32 cellular contexts compared by ENCODE assay signal in the genomic region with DNA sequence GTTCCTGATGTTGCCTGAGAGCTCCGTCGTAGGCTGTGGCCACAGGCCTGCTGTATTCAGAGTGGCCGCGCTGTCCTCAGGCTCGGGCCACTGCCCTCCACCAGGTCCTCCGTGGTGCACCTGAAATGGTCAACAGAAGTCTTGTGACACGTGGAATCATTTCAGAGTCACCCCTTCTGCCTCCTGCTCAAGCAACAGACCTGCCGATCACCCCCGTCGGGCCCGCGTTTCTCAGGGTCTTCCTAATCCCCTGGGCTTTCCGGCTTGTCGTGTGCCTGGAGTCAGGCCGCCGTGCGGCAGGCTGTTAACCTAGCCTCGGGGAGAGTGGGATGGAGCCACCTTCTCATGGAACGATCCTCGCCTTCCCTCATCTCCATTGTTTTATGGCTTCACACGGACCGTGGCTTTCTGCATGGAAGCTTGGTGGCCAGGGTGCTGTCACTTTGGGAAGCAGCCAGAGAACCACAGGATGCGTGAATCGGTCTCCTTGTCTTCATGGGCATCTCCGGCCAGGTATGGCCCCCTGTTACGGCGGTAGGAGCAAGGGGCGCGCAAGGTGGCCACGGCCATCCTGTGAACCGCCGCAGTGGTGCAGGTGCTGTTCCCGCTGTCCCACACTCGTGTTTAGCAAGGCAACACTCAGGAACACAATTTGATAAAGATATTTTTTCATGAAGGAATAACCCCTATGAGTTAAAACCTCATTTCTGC. TPM values are rescaled to one million over a fixed set of nuclear protein-coding genes. Genes with fewer than 3 reads are reported as not detected.
"Had no signal": no experiment of that assay in that cellular context is flagged by ENCODE, and none has a peak within 500 bp of the region (broad histone marks: within the 10 kb centered on the region; RNA-seq: fewer than 3 reads in every experiment).

No MANE protein-coding gene starts in this region.

- H3K27me3 Mint-ChIP-seq: activated CD4-positive, alpha-beta T cell treated with anti-CD3 and anti-CD28 coated beads, Interleukin-2, amount 10 ng/mL, durations not matched to agents 24 days and 14 days; activated CD8-positive, alpha-beta T cell treated with anti-CD3 and anti-CD28 coated beads for 36 hours; activated naive CD8-positive, alpha-beta T cell treated with anti-CD3 and anti-CD28 coated beads for 36 hours; activated T-helper 17 cell treated with anti-CD3 and anti-CD28 coated beads, Interleukin-2, amount 50 U/mL, for 72 hours had no signal

- H3K27ac Mint-ChIP-seq: activated CD4-positive, alpha-beta T cell treated with anti-CD3 and anti-CD28 coated beads, Interleukin-2, amount 10 ng/mL, durations not matched to agents 24 days and 14 days; activated CD8-positive, alpha-beta T cell treated with anti-CD3 and anti-CD28 coated beads for 36 hours; activated naive CD8-positive, alpha-beta T cell treated with anti-CD3 and anti-CD28 coated beads for 36 hours; activated T-cell treated with anti-CD3 and anti-CD28 coated beads, Interleukin-2, amount 50 U/mL, for 72 hours; activated T-helper 17 cell treated with anti-CD3 and anti-CD28 coated beads, Interleukin-2, amount 50 U/mL, for 72 hours had no signal

- H3K4me1 ChIP-seq: SJCRH30 had no signal

- H3K4me3 ChIP-seq: SJCRH30, SK-N-MC had no signal

- H3K4me3 Mint-ChIP-seq: activated CD4-positive, alpha-beta T cell treated with anti-CD3 and anti-CD28 coated beads, Interleukin-2, amount 10 ng/mL, durations not matched to agents 24 days and 14 days; activated CD8-positive, alpha-beta T cell treated with anti-CD3 and anti-CD28 coated beads for 36 hours; activated naive CD8-positive, alpha-beta T cell treated with anti-CD3 and anti-CD28 coated beads for 36 hours; activated T-cell treated with anti-CD3 and anti-CD28 coated beads, Interleukin-2, amount 50 U/mL, for 72 hours; activated T-helper 17 cell treated with anti-CD3 and anti-CD28 coated beads, Interleukin-2, amount 50 U/mL, for 72 hours had no signal

- H3K4me1 Mint-ChIP-seq: activated CD4-positive, alpha-beta T cell treated with anti-CD3 and anti-CD28 coated beads, Interleukin-2, amount 10 ng/mL, durations not matched to agents 24 days and 14 days; activated naive CD8-positive, alpha-beta T cell treated with anti-CD3 and anti-CD28 coated beads for 36 hours; activated T-helper 17 cell treated with anti-CD3 and anti-CD28 coated beads, Interleukin-2, amount 50 U/mL, for 72 hours had no signal

- ATAC-seq: activated CD8-positive, alpha-beta T cell treated with anti-CD3 and anti-CD28 coated beads for 36 hours; activated T-cell treated with anti-CD3 and anti-CD28 coated beads, Interleukin-2, amount 50 U/mL, for 72 hours; activated T-helper 17 cell treated with anti-CD3 and anti-CD28 coated beads, Interleukin-2, amount 50 U/mL, for 72 hours; PC-3 had no signal

- H3K27me3 ChIP-seq: brain microvascular endothelial cell, SJCRH30 had no signal

- DNase-seq: activated CD4-positive, alpha-beta T cell treated with anti-CD3 and anti-CD28 coated beads, Interleukin-2, amount 10 ng/mL, durations not matched to agents 24 days and 14 days; activated CD4-positive, alpha-beta T cell treated with anti-CD3 and anti-CD28 coated beads, Interleukin-2, amount 50 U/mL, for 4 hours; activated CD8-positive, alpha-beta T cell treated with anti-CD3 and anti-CD28 coated beads for 36 hours; activated effector memory CD4-positive, alpha-beta T cell treated with anti-CD3 and anti-CD28 coated beads, Interleukin-2, amount 50 U/mL, for 16 hours; activated naive CD4-positive, alpha-beta T cell; activated naive CD4-positive, alpha-beta T cell treated with anti-CD3 and anti-CD28 coated beads, Interleukin-2, amount 50 U/mL, for 16 hours; activated naive CD8-positive, alpha-beta T cell treated with anti-CD3 and anti-CD28 coated beads for 36 hours; activated T-cell treated with anti-CD3 and anti-CD28 coated beads, Interleukin-2, amount 50 U/mL, for 1 hour; activated T-cell treated with anti-CD3 and anti-CD28 coated beads, Interleukin-2, amount 50 U/mL, for 72 hours; amniotic stem cell; aorta; brain microvascular endothelial cell; NCI-H1092 treated with DMSO at 0.1 percent for 48 hours; NCI-H1417; NCI-H146; NCI-H187; NCI-H2029 treated with DMSO at 0.1 percent for 48 hours; NCI-H2107; NCI-H2171; NCI-H510A; NCI-H526; NCI-H748 treated with DMSO at 0.1 percent for 48 hours; NK-92 treated with Interleukin-12 subunit alpha and Interleukin-12 subunit beta, amount 100 ng/mL, for 24 hours; PC-3; SHP77; SJCRH30; T1000 had no signal

- H3K36me3 ChIP-seq: SJCRH30 had no signal

- H3K9me3 Mint-ChIP-seq: activated CD4-positive, alpha-beta T cell treated with anti-CD3 and anti-CD28 coated beads, Interleukin-2, amount 10 ng/mL, durations not matched to agents 24 days and 14 days; activated CD8-positive, alpha-beta T cell treated with anti-CD3 and anti-CD28 coated beads for 36 hours; activated naive CD8-positive, alpha-beta T cell treated with anti-CD3 and anti-CD28 coated beads for 36 hours; activated T-cell treated with anti-CD3 and anti-CD28 coated beads, Interleukin-2, amount 50 U/mL, for 72 hours; activated T-helper 17 cell treated with anti-CD3 and anti-CD28 coated beads, Interleukin-2, amount 50 U/mL, for 72 hours had no signal

- H3K9me3 ChIP-seq: SJCRH30 had no signal

- H3K27ac ChIP-seq: brain microvascular endothelial cell, RWPE1, SJCRH30, SK-N-MC had no signal

RNA-seq across cellular contexts. Expression of gene KRTAP5-7, which starts 50.0 kb away (rescaled TPM):
- total RNA-seq: activated CD4-positive, alpha-beta T cell treated with anti-CD3 and anti-CD28 coated beads, Interleukin-2, amount 10 ng/mL, durations not matched to agents 24 days and 14 days; activated CD8-positive, alpha-beta memory T cell treated with anti-CD3 and anti-CD28 coated beads for 36 hours; activated CD8-positive, alpha-beta T cell treated with anti-CD3 and anti-CD28 coated beads for 36 hours; activated naive CD8-positive, alpha-beta T cell treated with anti-CD3 and anti-CD28 coated beads for 36 hours; activated T-cell treated with anti-CD3 and anti-CD28 coated beads, Interleukin-2, amount 50 U/mL, for 72 hours; M059J; PC-3; SJCRH30 had no signal
